Comparison of ENCODE assay signal across 8 cellular contexts in genomic region chr20:24917797-24918578, GRCh38. TPM values are rescaled to one million over a fixed set of nuclear protein-coding genes. Genes with fewer than 3 reads are reported as not detected.
A peak's percentile ranks its signal among the peaks of the same experiment; 100 is the strongest.
DNase-seq lines count a peak whose midpoint lies in the region; ATAC-seq, FAIRE-seq and TF ChIP-seq lines count a peak whose summit lies in the region.

No MANE protein-coding gene starts in this region.

- ATAC-seq in IMR-90 (ENCODE audit: low read depth) (peak; percentile 98), Panc1 (peak; percentile 94)

- no peak overlapping the region for H2BK20ac ChIP-seq in IMR-90 (ENCODE audit: low read depth, low read length)

- H3K27me3 ChIP-seq in IMR-90 (ENCODE audit: control insufficient read depth, insufficient read depth, low read length) (peaks cover 20% of the 10 kb centered on the region; the same call in 1 of the 2 replicates), Panc1 (ENCODE audit: control insufficient read depth, insufficient read depth, low read length) (no peaks in the 10 kb centered on the region)

- no peak overlapping the region for H2BK5ac ChIP-seq in IMR-90 (ENCODE audit: low read depth, low read length, poor library complexity, severe bottlenecking)

- no peak overlapping the region for H3K14ac ChIP-seq in IMR-90 (replicated peaks; ENCODE audit: low read depth, low read length)

- no peaks in the 10 kb centered on the region for H3K9me1 ChIP-seq in IMR-90 (ENCODE audit: insufficient read depth, low read length)

- FAIRE-seq in urothelium cell line (lab: Jason Lieb, UNC): no peak

- H3K4me1 Mint-ChIP-seq in activated T-helper 1 cell treated with anti-CD3 and anti-CD28 coated beads, Interleukin-12 subunit alpha, Interleukin-12 subunit beta, Interleukin-2, Interleukin-4 antibody, amounts not matched to agents 30 ng/mL and 10 ng/mL and 1 ng/mL, durations not matched to agents 14 hours and 24 hours and 36 hours (ENCODE audit: low read depth): peaks cover 16% of the 10 kb centered on the region
- H3K4me1 Mint-ChIP-seq in osteocyte (ENCODE audit: unreplicated experiment): peaks cover 11% of the 10 kb centered on the region

- H3K4me3 ChIP-seq in IMR-90 (ENCODE audit: insufficient read depth, low read depth, low read length) (no peak overlapping the region), Panc1 (ENCODE audit: low read depth in 2 of 2, low read length in 2 of 2) (no peak overlapping the region)

- intact Hi-C loops in activated T-helper 1 cell treated with anti-CD3 and anti-CD28 coated beads, Interleukin-12 subunit alpha, Interleukin-12 subunit beta, Interleukin-2, Interleukin-4 antibody, amounts not matched to agents 30 ng/mL and 10 ng/mL and 1 ng/mL, durations not matched to agents 14 hours and 24 hours and 36 hours (cut with micrococcal nuclease): no loop called here
- intact Hi-C loops in IMR-90 (cut with micrococcal nuclease): loop anchor here (1.0 to 2.0 kb wide), 5 partner anchors 137 to 1029 kb away; no protein-coding TSS in a partner anchor
- intact Hi-C loops in Panc1 (cut with micrococcal nuclease; ENCODE audit: unreplicated experiment): loop anchor here (5.0 kb wide), 1 partner anchor 136 kb away; no protein-coding TSS in a partner anchor

- no peaks in the 10 kb centered on the region for H3K4me1 ChIP-seq in IMR-90 (ENCODE audit: control insufficient read depth, insufficient read depth, low read length)
- no peaks in the 10 kb centered on the region for H3K4me1 ChIP-seq in Panc1 (ENCODE audit: control insufficient read depth, insufficient read depth, low read length)

- dilution Hi-C loops in IMR-90 (cut with HindIII; ENCODE audit: low sequenced_read_pairs, unreplicated experiment): no loop called here

- H3K9ac ChIP-seq in IMR-90 (ENCODE audit: low read depth, low read length): no peak overlapping the region

- 4% methylated on average over 18 of the region's 34 CpGs; no CpG with 5 or more reads in 1 of the 2 experiments for WGBS in IMR-90 (ENCODE audit: extremely low coverage in 2 of 2, insufficient read length in 1 of 2), 2 experiments

- H3K27ac ChIP-seq in IMR-90 (ENCODE audit: insufficient read depth, low read length): no peak overlapping the region
- H3K27ac ChIP-seq in Panc1 (ENCODE audit: low read length): no peak overlapping the region

- H2BK15ac ChIP-seq in IMR-90 (ENCODE audit: low read depth, low read length): no peak overlapping the region

- in situ Hi-C loops in IMR-90 (cut with MboI; ENCODE audit: low sequenced_read_pairs) (loop anchor here (5.0 to 25.0 kb wide), 2 partner anchors 756 to 981 kb away; no protein-coding TSS in a partner anchor), Panc1 (cut with HindIII; ENCODE audit: low pct_unique_long_range_greater_than_20kb, low sequenced_read_pairs) (no loop called here)

- no peak overlapping the region for H3K27ac Mint-ChIP-seq in activated T-helper 1 cell treated with anti-CD3 and anti-CD28 coated beads, Interleukin-12 subunit alpha, Interleukin-12 subunit beta, Interleukin-2, Interleukin-4 antibody, amounts not matched to agents 30 ng/mL and 10 ng/mL and 1 ng/mL, durations not matched to agents 14 hours and 24 hours and 36 hours
- no peak overlapping the region for H3K27ac Mint-ChIP-seq in osteocyte (ENCODE audit: unreplicated experiment)

- no peak overlapping the region; the same call in 1 of the 2 replicates for H3K4me2 ChIP-seq in IMR-90 (ENCODE audit: low read depth, low read length)

- peaks cover 6% of the 10 kb centered on the region for H3K27me3 Mint-ChIP-seq in activated T-helper 1 cell treated with anti-CD3 and anti-CD28 coated beads, Interleukin-12 subunit alpha, Interleukin-12 subunit beta, Interleukin-2, Interleukin-4 antibody, amounts not matched to agents 30 ng/mL and 10 ng/mL and 1 ng/mL, durations not matched to agents 14 hours and 24 hours and 36 hours (ENCODE audit: insufficient read depth)
- H3K27me3 Mint-ChIP-seq in osteocyte (ENCODE audit: unreplicated experiment): peaks cover 27% of the 10 kb centered on the region

- H4K8ac ChIP-seq in IMR-90 (ENCODE audit: low read depth in 2 of 2, low read length in 2 of 2): no peak overlapping the region

- no peaks in the 10 kb centered on the region for H3K36me3 Mint-ChIP-seq in activated T-helper 1 cell treated with anti-CD3 and anti-CD28 coated beads, Interleukin-12 subunit alpha, Interleukin-12 subunit beta, Interleukin-2, Interleukin-4 antibody, amounts not matched to agents 30 ng/mL and 10 ng/mL and 1 ng/mL, durations not matched to agents 14 hours and 24 hours and 36 hours (ENCODE audit: low read depth)
- H3K36me3 Mint-ChIP-seq in osteocyte (ENCODE audit: unreplicated experiment): no peaks in the 10 kb centered on the region

- H2AFZ ChIP-seq in IMR-90 (replicated peaks; ENCODE audit: low read length, poor library complexity): peak overlapping the region; percentile 78

- no peak overlapping the region for H4K5ac ChIP-seq in IMR-90 (ENCODE audit: low read depth, low read length)

- H4K91ac ChIP-seq in IMR-90 (ENCODE audit: insufficient read depth, low read depth, low read length): no peak overlapping the region

- H3K36me3 ChIP-seq in IMR-90 (ENCODE audit: control insufficient read depth, insufficient read depth, low read length) (no peaks in the 10 kb centered on the region), Panc1 (ENCODE audit: control insufficient read depth, insufficient read depth, low read length) (no peaks in the 10 kb centered on the region)

- peak overlapping the region; percentile 63 for H2AK9ac ChIP-seq in IMR-90 (replicated peaks; ENCODE audit: low read depth, low read length, poor library complexity)

- H3K9me3 Mint-ChIP-seq in activated T-helper 1 cell treated with anti-CD3 and anti-CD28 coated beads, Interleukin-12 subunit alpha, Interleukin-12 subunit beta, Interleukin-2, Interleukin-4 antibody, amounts not matched to agents 30 ng/mL and 10 ng/mL and 1 ng/mL, durations not matched to agents 14 hours and 24 hours and 36 hours: no peaks in the 10 kb centered on the region
- H3K9me3 Mint-ChIP-seq in osteocyte (ENCODE audit: unreplicated experiment): no peaks in the 10 kb centered on the region

- no peak overlapping the region for H3K4me3 Mint-ChIP-seq in activated T-helper 1 cell treated with anti-CD3 and anti-CD28 coated beads, Interleukin-12 subunit alpha, Interleukin-12 subunit beta, Interleukin-2, Interleukin-4 antibody, amounts not matched to agents 30 ng/mL and 10 ng/mL and 1 ng/mL, durations not matched to agents 14 hours and 24 hours and 36 hours
- no peak overlapping the region for H3K4me3 Mint-ChIP-seq in osteocyte (ENCODE audit: unreplicated experiment)

- TF ChIP-seq POLR2A in IMR-90 (IDR thresholded peaks at IDR 0.05; ENCODE audit: low read depth, low read length): peak; percentile 34; the same call in 1 of the 2 replicates

- CTCF ChIA-PET in IMR-90 (lab: Yijun Ruan, JAX) (interaction anchor here (0.6 to 1.3 kb wide), 2 partner anchors 746 to 757 kb away, joined by 3 to 7 read pairs; no protein-coding TSS in a partner anchor), Panc1 (lab: Charles Lee) (interaction anchor here (0.6 to 2.3 kb wide), 2 partner anchors 133 to 459 kb away, joined by 3 to 9 read pairs; no protein-coding TSS in a partner anchor)

- no peak overlapping the region for H2BK120ac ChIP-seq in IMR-90 (ENCODE audit: low read depth, low read length)

- BruUV-seq in IMR-90 (replicated peaks; lab: Mats Ljungman, UMichigan) (no TSS peak), Panc1 (replicated peaks; lab: Mats Ljungman, UMichigan) (no TSS peak)

- POLR2A ChIA-PET in IMR-90 (lab: Charles Lee; ENCODE audit: unreplicated experiment) (no interaction called here), Panc1 (lab: Charles Lee) (no interaction called here)

- no peak overlapping the region for H2AK5ac ChIP-seq in IMR-90 (ENCODE audit: low read depth, low read length)

- H3K4ac ChIP-seq in IMR-90 (ENCODE audit: low read depth, low read length): no peak overlapping the region

- peak; percentile 15 for DNase-seq in activated T-helper 1 cell treated with Interleukin-2 at 50 U/mL for 16 hours (ENCODE audit: low read depth)
- no peak for DNase-seq in activated T-helper 1 cell treated with anti-CD3 and anti-CD28 coated beads, Interleukin-12 subunit alpha, Interleukin-12 subunit beta, Interleukin-2, Interleukin-4 antibody, amounts not matched to agents 30 ng/mL and 10 ng/mL and 1 ng/mL, durations not matched to agents 14 hours and 24 hours and 36 hours (ENCODE audit: low spot score)
- DNase-seq in IMR-90: peak; percentile 58
- DNase-seq in Panc1 (ENCODE audit: low read depth, low spot score): peak; percentile 17
- peak; percentile 35 for DNase-seq in activated naive CD4-positive, alpha-beta T cell treated with anti-CD3 and anti-CD28 coated beads, Interleukin-2, amount 50 U/mL, for 16 hours
- peak; percentile 2 for DNase-seq in glomerular endothelial cell (ENCODE audit: extremely low read depth, low read depth, low spot score)
- peak; percentile 84 for DNase-seq in osteocyte (ENCODE audit: extremely low spot score, unreplicated experiment)
- DNase-seq in urothelium cell line (ENCODE audit: low spot score): peak; percentile 84

- H3K18ac ChIP-seq in IMR-90 (ENCODE audit: low read depth, low read length): no peak overlapping the region

- no peaks in the 10 kb centered on the region for H3K79me1 ChIP-seq in IMR-90 (ENCODE audit: low read depth in 1 of 2, low read length in 2 of 2)

- TF ChIP-seq CTCF in IMR-90 (conservative IDR thresholded peaks at IDR 0.05; ENCODE audit: low read depth, low read length) (peak; percentile 92), Panc1 (IDR thresholded peaks at IDR 0.05) (peak; percentile 93), osteocyte (IDR thresholded peaks at IDR 0.05) (peak; percentile 92)

- H3K23ac ChIP-seq in IMR-90 (ENCODE audit: low read depth, low read length): no peak overlapping the region

- TF ChIP-seq RAD21 in IMR-90 (IDR thresholded peaks at IDR 0.05; ENCODE audit: low read length): peak; percentile 95

- H4K20me1 ChIP-seq in IMR-90 (ENCODE audit: insufficient read depth, low read length): no peaks in the 10 kb centered on the region

- H3K9me3 ChIP-seq in IMR-90 (ENCODE audit: control insufficient read depth, insufficient read depth, low read length) (no peaks in the 10 kb centered on the region), Panc1 (ENCODE audit: control insufficient read depth, insufficient read depth, low read depth, low read length) (no peaks in the 10 kb centered on the region)

- no peak overlapping the region for H3K56ac ChIP-seq in IMR-90 (ENCODE audit: extremely low read depth, insufficient read depth, low read length)

TF ChIP-seq in IMR-90, 13 proteins besides CTCF, POLR2A, EP300 and RAD21 (continues in another document):
- TF ChIP-seq SMC3 (IDR thresholded peaks at IDR 0.05; ENCODE audit: low read depth, low read length): peak; percentile 83

RNA-seq across cellular contexts. Expression of gene CST7, which starts 31.1 kb away (rescaled TPM):
- 127 and 133 TPM in 2 replicates for total RNA-seq in activated T-helper 1 cell treated with anti-CD3 and anti-CD28 coated beads, Interleukin-12 subunit alpha, Interleukin-12 subunit beta, Interleukin-2, Interleukin-4 antibody, amounts not matched to agents 30 ng/mL and 10 ng/mL and 1 ng/mL, durations not matched to agents 14 hours and 24 hours and 36 hours
- not detected in 2 replicates for total RNA-seq in IMR-90 (2012; rRNA removed)
- polyA plus RNA-seq in IMR-90 (2012; rRNA removed): not detected in 2 replicates
- not detected in 2 replicates for polyA plus RNA-seq in IMR-90 (2012; cell fraction: cytosol; rRNA removed)
- polyA plus RNA-seq in IMR-90 (2012; cell fraction: nucleus; rRNA removed; ENCODE audit: low replicate concordance): not detected in 2 replicates
- not detected for total RNA-seq in Panc1 (2021; ENCODE audit: unreplicated experiment)
- polyA plus RNA-seq in Panc1 (2012; ENCODE audit: insufficient read length): not detected
- total RNA-seq in glomerular endothelial cell: not detected in 2 replicates
- total RNA-seq in osteocyte: not detected in 2 replicates

Comparison
In these comparisons a context has a peak if more than half of its experiments do, and no peak if none do; other contexts are left out.
1. RNA of gene CST7, which starts 31.1 kb away (total RNA-seq): 127 to 133 TPM in activated T-helper 1 cell treated with anti-CD3 and anti-CD28 coated beads, Interleukin-12 subunit alpha, Interleukin-12 subunit beta, Interleukin-2, Interleukin-4 antibody, amounts not matched to agents 30 ng/mL and 10 ng/mL and 1 ng/mL, durations not matched to agents 14 hours and 24 hours and 36 hours; not detected in Panc1 (single experiment), not detected in IMR-90, not detected in glomerular endothelial cell and not detected in osteocyte; every median in the first group is over 100 times any median in the second.
2. Peak in every context shown above with its lines, with median percentiles within 50 percentile points of each other: CTCF ChIP-seq.